In the genomic region with DNA sequence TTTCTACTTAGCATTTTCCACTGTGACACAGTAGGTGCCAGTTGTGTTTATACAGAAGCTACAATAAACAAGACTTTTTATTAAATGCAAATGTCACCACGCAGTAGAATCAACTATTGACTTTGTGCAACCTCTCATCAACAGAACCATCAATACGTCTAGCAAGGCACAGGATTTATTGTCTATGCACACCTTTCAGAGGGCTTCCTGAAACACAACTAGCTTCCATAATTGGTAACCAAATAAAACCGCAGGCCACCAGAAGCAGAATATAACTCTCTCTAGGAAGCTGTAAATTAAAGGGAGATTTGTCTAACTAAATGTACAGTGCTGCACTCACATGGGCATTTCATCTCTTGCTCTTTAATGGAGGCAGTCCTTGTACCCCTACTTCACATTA, we compare ENCODE assay signal across 22 cellular contexts.
DNase-seq lines count a peak whose midpoint lies in the region; FAIRE-seq and TF ChIP-seq lines count a peak whose summit lies in the region.
"Had no signal": no experiment of that assay in that cellular context is flagged by ENCODE, and none has a peak within 500 bp of the region (broad histone marks: within the 10 kb centered on the region; RNA-seq: fewer than 3 reads in every experiment).

No MANE protein-coding gene starts in this region.

- in situ Hi-C loops in brain microvascular endothelial cell (cut with HindIII; ENCODE audit: low pct_ligation_motif_present, low sequenced_read_pairs): no loop called here

- DNase-seq in COLO668 (lab: John Stamatoyannopoulos, UW; ENCODE audit: unreplicated experiment): peak; percentile 21
- DNase-seq in GM19239 (ENCODE audit: insufficient read length, low spot score): no peak
- peak; percentile 88 for DNase-seq in NCI-H1417 treated with DMSO at 0.1 percent for 48 hours (lab: John Stamatoyannopoulos, UW)
- DNase-seq in NCI-H748 treated with DMSO at 0.1 percent for 48 hours (lab: John Stamatoyannopoulos, UW): peak; percentile 90
- no peak for DNase-seq in SW480 (ENCODE audit: low spot score)
- DNase-seq in Kasumi-1 (lab: John Stamatoyannopoulos, UW): no peak
- no peak for DNase-seq in CD14-positive monocyte (ENCODE audit: low spot score)
- DNase-seq in brain microvascular endothelial cell: no peak
- DNase-seq: activated CD4-positive, alpha-beta T cell treated with anti-CD3 and anti-CD28 coated beads for 1 hour; activated CD8-positive, alpha-beta memory T cell treated with anti-CD3 and anti-CD28 coated beads for 24 hours; head of caudate nucleus; Karpas-422; mammary epithelial cell; NCI-H1048; substantia nigra; T-cell; upper lobe of right lung had no signal

- H3K27me3 Mint-ChIP-seq in CD14-positive monocyte (ENCODE audit: low read depth in 3 of 3): no peaks in the 10 kb centered on the region
- H3K27me3 Mint-ChIP-seq: activated naive CD4-positive, alpha-beta T cell treated with anti-CD3 and anti-CD28 coated beads, Interleukin-2, amount 50 U/mL, for 24 hours; central memory CD8-positive, alpha-beta T cell; T-cell had no signal

- no peaks in the 10 kb centered on the region for H3K36me3 Mint-ChIP-seq in CD14-positive monocyte
- H3K36me3 Mint-ChIP-seq: activated naive CD4-positive, alpha-beta T cell treated with anti-CD3 and anti-CD28 coated beads, Interleukin-2, amount 50 U/mL, for 24 hours; T-cell had no signal

- intact Hi-C loops in CD14-positive monocyte (cut with micrococcal nuclease): no loop called here

- H3K4me1 Mint-ChIP-seq in CD14-positive monocyte: peaks cover 5% of the 10 kb centered on the region
- H3K4me1 Mint-ChIP-seq: activated naive CD4-positive, alpha-beta T cell treated with anti-CD3 and anti-CD28 coated beads, Interleukin-2, amount 50 U/mL, for 24 hours; central memory CD8-positive, alpha-beta T cell; T-cell had no signal

- peak; percentile 40 for FAIRE-seq in GM19239 (lab: Jason Lieb, UNC)
- FAIRE-seq: endothelial cell of umbilical vein had no signal

- TF ChIP-seq CTCF in CD14-positive monocyte (IDR thresholded peaks at IDR 0.05) (no peak), brain microvascular endothelial cell (IDR thresholded peaks at IDR 0.05; ENCODE audit: low read depth, low read length, missing control alignments) (no peak)

- H3K4me3 ChIP-seq in brain microvascular endothelial cell (ENCODE audit: low read depth, low read length): no peak overlapping the region
- H3K4me3 ChIP-seq: ascending aorta, upper lobe of right lung had no signal

- no peak overlapping the region for H3K4me3 Mint-ChIP-seq in CD14-positive monocyte
- H3K4me3 Mint-ChIP-seq: activated naive CD4-positive, alpha-beta T cell treated with anti-CD3 and anti-CD28 coated beads, Interleukin-2, amount 50 U/mL, for 24 hours; activated T-helper 1 cell treated with anti-CD3 and anti-CD28 coated beads, Interleukin-12 subunit alpha, Interleukin-12 subunit beta, Interleukin-2, Interleukin-4 antibody, amounts not matched to agents 30 ng/mL and 10 ng/mL and 1 ng/mL, durations not matched to agents 14 hours and 24 hours and 36 hours; central memory CD8-positive, alpha-beta T cell; T-cell had no signal

- no peak overlapping the region for H3K27ac Mint-ChIP-seq in CD14-positive monocyte
- H3K27ac Mint-ChIP-seq: activated naive CD4-positive, alpha-beta T cell treated with anti-CD3 and anti-CD28 coated beads, Interleukin-2, amount 50 U/mL, for 24 hours; activated T-helper 1 cell treated with anti-CD3 and anti-CD28 coated beads, Interleukin-12 subunit alpha, Interleukin-12 subunit beta, Interleukin-2, Interleukin-4 antibody, amounts not matched to agents 30 ng/mL and 10 ng/mL and 1 ng/mL, durations not matched to agents 14 hours and 24 hours and 36 hours; T-cell had no signal

- no peaks in the 10 kb centered on the region for H3K27me3 ChIP-seq in brain microvascular endothelial cell (replicated peaks)
- H3K27me3 ChIP-seq: ascending aorta, upper lobe of right lung had no signal

- H3K36me3 ChIP-seq in brain microvascular endothelial cell (replicated peaks): no peaks in the 10 kb centered on the region
- H3K36me3 ChIP-seq: ascending aorta, upper lobe of right lung had no signal

- no peaks in the 10 kb centered on the region for H3K9me3 Mint-ChIP-seq in CD14-positive monocyte
- H3K9me3 Mint-ChIP-seq: activated naive CD4-positive, alpha-beta T cell treated with anti-CD3 and anti-CD28 coated beads, Interleukin-2, amount 50 U/mL, for 24 hours; activated T-helper 1 cell treated with anti-CD3 and anti-CD28 coated beads, Interleukin-12 subunit alpha, Interleukin-12 subunit beta, Interleukin-2, Interleukin-4 antibody, amounts not matched to agents 30 ng/mL and 10 ng/mL and 1 ng/mL, durations not matched to agents 14 hours and 24 hours and 36 hours; central memory CD8-positive, alpha-beta T cell; T-cell had no signal

- no peak overlapping the region for H3K27ac ChIP-seq in brain microvascular endothelial cell
- H3K27ac ChIP-seq: ascending aorta, upper lobe of right lung had no signal

Comparison
In these comparisons a context has a peak if more than half of its experiments do, and no peak if none do; other contexts are left out.
1. DNase-seq: peak in COLO668 (single experiment), NCI-H1417 treated with DMSO at 0.1 percent for 48 hours (single experiment) and NCI-H748 treated with DMSO at 0.1 percent for 48 hours (single experiment); none in GM19239 (single experiment), SW480 (single experiment), Kasumi-1 (0 of 2), CD14-positive monocyte (single experiment) and brain microvascular endothelial cell (single experiment).